Comparison of ENCODE assay signal across 8 cellular contexts in the genomic region with DNA sequence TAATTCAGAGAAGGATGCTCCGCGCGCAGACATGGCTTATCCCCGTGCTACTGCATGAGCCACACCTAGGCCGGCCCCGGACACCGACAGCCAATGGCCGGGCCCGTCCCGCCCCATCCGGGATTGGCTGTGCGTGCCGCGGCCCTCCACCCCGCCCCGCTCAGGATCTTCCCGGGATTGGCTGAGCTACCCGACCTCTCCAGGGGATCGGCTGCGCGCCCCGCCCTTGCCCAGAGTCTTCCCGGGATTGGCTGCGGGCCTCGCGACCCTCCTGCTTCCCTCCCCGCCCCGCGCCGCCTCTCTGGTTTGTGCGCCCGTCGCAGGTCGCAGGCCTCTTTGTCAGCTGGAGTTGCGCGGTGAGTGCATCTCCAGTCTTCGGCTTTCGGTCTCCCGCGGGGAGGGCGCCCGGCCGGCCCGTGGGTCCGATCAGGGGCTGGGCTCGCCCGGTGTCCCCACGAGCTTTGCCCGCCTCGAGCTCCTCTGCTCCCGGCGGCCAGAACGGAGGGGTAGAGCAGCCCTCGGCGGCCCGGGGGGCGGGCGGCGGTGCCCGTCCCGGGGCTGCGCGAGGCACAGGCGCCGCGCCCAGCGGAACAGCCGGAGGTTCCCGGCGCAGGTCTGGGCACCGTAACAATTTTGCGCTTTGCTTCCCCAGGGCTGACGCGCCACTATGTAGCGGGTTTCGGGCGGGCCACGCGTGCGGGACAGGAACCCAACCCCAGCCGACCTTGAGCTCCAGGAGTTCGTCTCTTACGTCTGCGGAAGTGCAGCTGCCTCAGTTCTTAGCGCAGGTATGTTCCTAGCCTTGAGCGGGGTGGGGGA. TPM values are rescaled to one million over a fixed set of nuclear protein-coding genes. Genes with fewer than 3 reads are reported as not detected.
DNase-seq lines count a peak whose midpoint lies in the region; ATAC-seq and TF ChIP-seq lines count a peak whose summit lies in the region.

No MANE protein-coding gene starts in this region.

- H3K36me3 ChIP-seq in HUES64 (ENCODE audit: insufficient read depth, low read length) (peaks cover 44% of the 10 kb centered on the region), OCI-LY3 (replicated peaks; ENCODE audit: low read depth, low read length) (peaks cover 41% of the 10 kb centered on the region)

- peaks cover 45% of the 10 kb centered on the region for H3K79me2 ChIP-seq in OCI-LY3 (ENCODE audit: low read length)

- peaks cover 20% of the 10 kb centered on the region for H4K20me1 ChIP-seq in OCI-LY3 (ENCODE audit: insufficient read depth, low read length)

- peak overlapping the region; percentile 99 for H3K4me2 ChIP-seq in OCI-LY3 (ENCODE audit: low read length)

- H3K27me3 ChIP-seq in HUES64 (ENCODE audit: insufficient read depth, low read length) (no peaks in the 10 kb centered on the region; the same call in 1 of the 2 replicates), OCI-LY3 (ENCODE audit: low read depth, low read length) (no peaks in the 10 kb centered on the region), mononuclear cell (ENCODE audit: insufficient read depth, low read length) (no peaks in the 10 kb centered on the region)

- peak overlapping the region; percentile 96 for H3K4me3 ChIP-seq in HUES64 (ENCODE audit: low read length)
- H3K4me3 ChIP-seq in OCI-LY3 (ENCODE audit: low read length), result peak overlapping the region; percentile 89
- H3K4me3 ChIP-seq in mononuclear cell (ENCODE audit: low read length), result peak overlapping the region; percentile 72

- H3K27ac ChIP-seq in HUES64 (ENCODE audit: low read depth, low read length), result peak overlapping the region; percentile 88
- peak overlapping the region; percentile 85 for H3K27ac ChIP-seq in OCI-LY3 (ENCODE audit: low read length)

- ATAC-seq in GM21515 (IDR thresholded peaks at IDR 0.05; ENCODE audit: unreplicated experiment), result peak; percentile 87

- TF ChIP-seq CTCF in OCI-LY3 (IDR thresholded peaks at IDR 0.05; ENCODE audit: low read depth, low read length), result no peak

- under 1% methylated on average over 86 of the region's 86 CpGs for WGBS in HUES64

- DNase-seq in DMS 273 (lab: John Stamatoyannopoulos, UW; ENCODE audit: unreplicated experiment) (peak; percentile 97), activated T-cell treated with anti-CD3 and anti-CD28 coated beads for 4 hours (peak; percentile 84), epidermal melanocyte (ENCODE audit: insufficient read length, low spot score) (peak; percentile 94)
- DNase-seq in stimulated activated CD8-positive, alpha-beta memory T cell treated with anti-CD3 and anti-CD28 coated beads, Interleukin-2, amount 100 ng/mL, for 48 hours (ENCODE audit: low read depth in 2 of 2), result peak; percentile 96 to 97

- H3K4me1 ChIP-seq in HUES64 (ENCODE audit: insufficient read depth, low read length) (peaks cover 34% of the 10 kb centered on the region), OCI-LY3 (ENCODE audit: low read length) (peaks cover 68% of the 10 kb centered on the region), mononuclear cell (ENCODE audit: insufficient read depth, low read length) (peaks cover 26% of the 10 kb centered on the region)

- H2AFZ ChIP-seq in OCI-LY3 (ENCODE audit: low read depth, low read length), result peak overlapping the region; percentile 37; the same call in 1 of the 2 replicates

- H3K9me3 ChIP-seq in HUES64 (ENCODE audit: insufficient read depth, low read depth, low read length) (no peaks in the 10 kb centered on the region), OCI-LY3 (ENCODE audit: insufficient read depth, low read length) (no peaks in the 10 kb centered on the region), mononuclear cell (ENCODE audit: low read depth, low read length) (no peaks in the 10 kb centered on the region)

- H3K9ac ChIP-seq in HUES64 (ENCODE audit: low read depth, low read length) (peak overlapping the region; percentile 99), OCI-LY3 (ENCODE audit: low read length) (peak overlapping the region; percentile 96)

RNA-seq across cellular contexts. Expression of a gene that starts 38.8 kb away (rescaled TPM):
- 18.4 TPM for polyA plus RNA-seq in HUES64 (2013, experiment 1 of 2)
- 16.1 TPM for polyA plus RNA-seq in HUES64 (2013, experiment 2 of 2)
- under 0.01 TPM for total RNA-seq in mononuclear cell

RNA-seq across cellular contexts. Expression of a gene that starts 53.3 kb away (rescaled TPM):
- polyA plus RNA-seq in HUES64 (2013, experiment 1 of 2), result 23.7 TPM
- 24.9 TPM for polyA plus RNA-seq in HUES64 (2013, experiment 2 of 2)
- 6.9 TPM for total RNA-seq in mononuclear cell

Comparison
In these comparisons a context has a peak if more than half of its experiments do, and no peak if none do; other contexts are left out.
1. Peak in every context shown above with its lines: DNase-seq, ATAC-seq, H3K4me3 ChIP-seq and H3K27ac ChIP-seq.